Comparison of ENCODE assay signal across 8 cellular contexts in the genomic region with DNA sequence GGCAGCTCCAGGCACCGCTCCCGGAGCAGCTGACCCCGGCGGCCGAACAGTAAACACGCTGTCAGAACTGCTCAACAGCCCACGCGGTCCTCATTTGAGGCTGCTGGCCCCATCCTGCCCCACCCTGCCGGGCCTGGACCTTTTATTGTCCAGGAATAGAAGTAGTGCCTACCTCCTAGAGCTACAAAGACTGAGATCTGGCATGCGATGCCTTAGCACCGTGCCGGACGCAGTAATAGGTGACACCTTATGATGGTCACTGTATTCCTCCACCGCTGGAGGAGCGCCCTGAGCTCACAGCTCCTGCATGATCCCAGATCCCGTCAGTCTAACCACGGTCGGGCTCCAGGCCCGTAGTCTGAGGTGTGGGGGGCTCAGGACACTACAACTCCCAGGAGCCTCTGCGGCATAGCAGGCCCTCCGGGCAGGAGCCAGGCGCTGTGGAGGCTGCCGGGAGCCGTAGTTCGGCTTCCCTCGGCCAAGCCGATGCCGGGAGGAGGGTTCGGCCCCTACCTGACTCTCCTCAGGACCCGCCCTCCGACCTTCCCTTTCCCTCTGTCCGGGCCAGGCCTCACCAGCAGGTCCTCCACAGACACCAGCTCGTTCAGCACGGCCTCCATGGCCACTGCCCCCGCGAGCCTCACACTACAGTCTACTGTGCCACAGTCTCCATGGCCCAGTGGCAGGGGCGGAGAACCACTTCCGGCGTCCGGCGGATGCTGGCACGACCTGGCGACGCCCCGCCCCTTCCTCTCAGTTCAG. TPM values are rescaled to one million over a fixed set of nuclear protein-coding genes. Genes with fewer than 3 reads are reported as not detected.
DNase-seq lines count a peak whose midpoint lies in the region; ATAC-seq and TF ChIP-seq lines count a peak whose summit lies in the region.

A gene (minus strand): TSS at position 697 of the 762 bp plus-strand sequence. CDS start 77 bp downstream, at position 620.

- DNase-seq in NCI-H1417 (lab: John Stamatoyannopoulos, UW): peak; percentile 96 to 98 (median 97)
- peak; percentile 79 to 91 for DNase-seq in SW 1271 (lab: John Stamatoyannopoulos, UW)
- DNase-seq in activated naive CD8-positive, alpha-beta T cell treated with anti-CD3 and anti-CD28 coated beads, Interleukin-2, amount 50 U/mL, for 24 hours: peak; percentile 96
- peak; percentile 92 to 96 for DNase-seq in cardiac muscle cell (ENCODE audit: low read depth in 1 of 2, low spot score in 1 of 2)
- peak; percentile 93 for DNase-seq in pons (ENCODE audit: low spot score)
- DNase-seq in type B pancreatic cell (ENCODE audit: extremely low spot score, unreplicated experiment): peak; percentile 95

- H3K27me3 ChIP-seq in cardiac muscle cell: no peaks in the 10 kb centered on the region

- H3K36me3 ChIP-seq in cardiac muscle cell: peaks cover 8% of the 10 kb centered on the region

- peak; percentile 94 for ATAC-seq in HG02759 (IDR thresholded peaks at IDR 0.05; ENCODE audit: unreplicated experiment)
- peak; percentile 96 for ATAC-seq in activated naive CD8-positive, alpha-beta T cell treated with anti-CD3 and anti-CD28 coated beads, Interleukin-2, amount 50 U/mL, for 24 hours

- H3K4me3 Mint-ChIP-seq in activated naive CD8-positive, alpha-beta T cell treated with anti-CD3 and anti-CD28 coated beads, Interleukin-2, amount 50 U/mL, for 24 hours: peak within 1 kb of the TSS; percentile 99
- H3K4me3 Mint-ChIP-seq in type B pancreatic cell: peak within 1 kb of the TSS; percentile 99

- TF ChIP-seq CTCF in GM12873 (IDR thresholded peaks at IDR 0.05; ENCODE audit: insufficient read depth, low read depth, low read length, missing control alignments) (peak; percentile 81), cardiac muscle cell (IDR thresholded peaks at IDR 0.05; ENCODE audit: low read depth, low read length) (no peak), type B pancreatic cell (conservative IDR thresholded peaks at IDR 0.05) (peak; percentile 55)

- peak within 1 kb of the TSS; percentile 97 for H3K27ac Mint-ChIP-seq in activated naive CD8-positive, alpha-beta T cell treated with anti-CD3 and anti-CD28 coated beads, Interleukin-2, amount 50 U/mL, for 24 hours
- H3K27ac Mint-ChIP-seq in type B pancreatic cell: peak within 1 kb of the TSS; percentile 96

- no peaks in the 10 kb centered on the region for H3K27me3 Mint-ChIP-seq in activated naive CD8-positive, alpha-beta T cell treated with anti-CD3 and anti-CD28 coated beads, Interleukin-2, amount 50 U/mL, for 24 hours
- no peaks in the 10 kb centered on the region for H3K27me3 Mint-ChIP-seq in type B pancreatic cell

- H3K36me3 Mint-ChIP-seq in activated naive CD8-positive, alpha-beta T cell treated with anti-CD3 and anti-CD28 coated beads, Interleukin-2, amount 50 U/mL, for 24 hours (ENCODE audit: low read depth): peaks cover 19% of the 10 kb centered on the region
- no peaks in the 10 kb centered on the region for H3K36me3 Mint-ChIP-seq in type B pancreatic cell

- peak within 1 kb of the TSS; percentile 81 for H3K4me3 ChIP-seq in cardiac muscle cell

- H3K9me3 ChIP-seq in cardiac muscle cell (ENCODE audit: low read depth): no peaks in the 10 kb centered on the region

- H3K4me1 Mint-ChIP-seq in activated naive CD8-positive, alpha-beta T cell treated with anti-CD3 and anti-CD28 coated beads, Interleukin-2, amount 50 U/mL, for 24 hours: peaks cover 37% of the 10 kb centered on the region
- H3K4me1 Mint-ChIP-seq in type B pancreatic cell (ENCODE audit: unreplicated experiment): peaks cover 19% of the 10 kb centered on the region

- H3K9me3 Mint-ChIP-seq in activated naive CD8-positive, alpha-beta T cell treated with anti-CD3 and anti-CD28 coated beads, Interleukin-2, amount 50 U/mL, for 24 hours: no peaks in the 10 kb centered on the region
- H3K9me3 Mint-ChIP-seq in type B pancreatic cell: no peaks in the 10 kb centered on the region

- H3K27ac ChIP-seq in cardiac muscle cell: peak within 1 kb of the TSS; percentile 92

- H3K4me1 ChIP-seq in cardiac muscle cell (ENCODE audit: low read depth): peaks cover 10% of the 10 kb centered on the region

RNA-seq across cellular contexts. Expression of the gene that starts here (rescaled TPM):
- 333 and 338 TPM in 2 replicates for total RNA-seq in cardiac muscle cell
- polyA plus RNA-seq in cardiac muscle cell: 266 and 283 TPM in 2 replicates
- total RNA-seq in type B pancreatic cell (ENCODE audit: low replicate concordance): 110 and 114 TPM in 2 replicates

Comparison
In these comparisons a context has a peak if more than half of its experiments do, and no peak if none do; other contexts are left out.
1. Peak in every context shown above with its lines: DNase-seq, ATAC-seq, H3K4me3 ChIP-seq and H3K27ac ChIP-seq.